11 cellular contexts compared by ENCODE assay signal in the genomic region with DNA sequence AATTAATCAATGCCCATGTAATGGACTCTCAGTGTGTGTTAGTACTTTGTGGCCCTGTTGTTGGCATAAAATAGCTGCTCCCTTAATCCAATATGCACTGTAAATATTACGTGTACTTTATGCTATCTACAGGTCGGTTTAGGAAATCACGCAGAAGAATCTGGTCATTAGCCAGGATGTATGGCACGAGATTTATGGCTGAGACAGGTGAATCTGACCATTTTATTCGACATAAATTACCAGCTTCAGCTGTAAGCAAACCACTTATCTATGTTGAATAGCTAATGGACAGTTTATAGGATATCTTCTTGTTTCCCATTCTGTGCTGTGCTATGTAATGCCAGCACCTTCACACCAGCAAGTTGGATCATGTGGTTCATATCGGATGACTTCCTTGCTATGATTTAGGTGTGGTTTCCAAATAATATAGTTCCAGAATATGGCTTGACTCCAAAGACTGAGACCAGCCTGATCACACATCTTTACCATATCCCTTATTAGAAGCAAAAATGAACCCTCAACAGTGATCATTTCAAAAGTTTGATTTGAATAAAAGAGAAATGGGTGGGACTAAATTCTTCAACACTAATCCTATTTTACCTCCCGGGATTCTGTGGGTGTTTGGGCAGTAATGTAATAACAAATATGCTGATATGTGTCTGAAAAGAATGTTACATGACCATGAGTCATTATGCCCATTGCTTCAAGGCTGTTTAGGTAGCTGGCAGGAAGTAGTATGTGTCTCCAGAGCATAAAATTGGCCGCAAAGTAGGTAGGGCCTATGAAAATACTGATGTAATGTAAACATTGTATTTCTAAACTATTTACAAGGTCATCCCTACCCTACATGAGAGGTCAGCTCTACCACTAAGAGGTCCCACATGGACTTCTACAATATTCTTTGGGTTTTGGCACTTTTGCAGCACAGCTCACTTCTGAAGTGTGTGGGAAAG.
DNase-seq lines count a peak whose midpoint lies in the region; ATAC-seq and TF ChIP-seq lines count a peak whose summit lies in the region.
"Had no signal": no experiment of that assay in that cellular context is flagged by ENCODE, and none has a peak within 500 bp of the region (broad histone marks: within the 10 kb centered on the region; RNA-seq: fewer than 3 reads in every experiment).

No MANE protein-coding gene starts in this region.

- peaks cover 4% of the 10 kb centered on the region for H3K9me3 Mint-ChIP-seq in CD8-positive, alpha-beta T cell

- no peak for TF ChIP-seq CTCF in CD8-positive, alpha-beta T cell (IDR thresholded peaks at IDR 0.05)

- H3K27me3 Mint-ChIP-seq in CD8-positive, alpha-beta T cell (ENCODE audit: low read depth) = peaks cover 10% of the 10 kb centered on the region

- no peaks in the 10 kb centered on the region for H3K4me1 Mint-ChIP-seq in CD8-positive, alpha-beta T cell (ENCODE audit: low read depth)
- H3K4me1 Mint-ChIP-seq: brain had no signal

- CTCF ChIA-PET in CD8-positive, alpha-beta T cell (lab: Charles Lee) = no interaction called here

- no peaks in the 10 kb centered on the region for H3K9me3 ChIP-seq in CD8-positive, alpha-beta T cell (ENCODE audit: low read length)

- no peaks in the 10 kb centered on the region for H3K36me3 ChIP-seq in CD8-positive, alpha-beta T cell (ENCODE audit: insufficient read depth, low read length)

- no peaks in the 10 kb centered on the region for H3K27me3 ChIP-seq in CD8-positive, alpha-beta T cell (ENCODE audit: insufficient read depth, low read length)

- intact Hi-C loops in CD8-positive, alpha-beta T cell (cut with DNase I, micrococcal nuclease) = no loop called here

- POLR2A ChIA-PET in CD8-positive, alpha-beta T cell (lab: Charles Lee) = no interaction called here

- no peak overlapping the region for H3K4me3 Mint-ChIP-seq in CD8-positive, alpha-beta T cell
- H3K4me3 Mint-ChIP-seq: brain had no signal

- DNase-seq in H4 (ENCODE audit: low spot score) = peak; percentile 100
- no peak for DNase-seq in CD8-positive, alpha-beta T cell
- DNase-seq: islet precursor cell, MM.1S had no signal

- no peak overlapping the region for H3K4me3 ChIP-seq in skin epidermis
- no peak overlapping the region for H3K4me3 ChIP-seq in CD8-positive, alpha-beta T cell (ENCODE audit: low read depth, low read length)

- ATAC-seq in esophagus mucosa = peak; percentile 94
- no peak for ATAC-seq in GM21737 (IDR thresholded peaks at IDR 0.05; ENCODE audit: unreplicated experiment)
- ATAC-seq in HG03097 (IDR thresholded peaks at IDR 0.05; ENCODE audit: low FRiP score, unreplicated experiment) = no peak
- no peak for ATAC-seq in CD8-positive, alpha-beta T cell
- ATAC-seq in activated CD4-positive, CD25-positive, alpha-beta regulatory T cell treated with anti-CD3 and anti-CD28 coated beads, Interleukin-2, amount 50 U/mL, for 24 hours = no peak

- no peaks in the 10 kb centered on the region for H3K36me3 Mint-ChIP-seq in CD8-positive, alpha-beta T cell
- H3K36me3 Mint-ChIP-seq: brain had no signal

- H3K27ac ChIP-seq in skin epidermis = peak overlapping the region in 19 of 21 experiments; percentile 6 to 75 (median 56)
- no peak overlapping the region for H3K27ac ChIP-seq in CD8-positive, alpha-beta T cell (ENCODE audit: low read depth, low read length)

- no peaks in the 10 kb centered on the region for H3K4me1 ChIP-seq in CD8-positive, alpha-beta T cell (ENCODE audit: insufficient read depth, low read length)

- no peak overlapping the region for H3K27ac Mint-ChIP-seq in CD8-positive, alpha-beta T cell
- H3K27ac Mint-ChIP-seq: brain had no signal

TF ChIP-seq in PFSK-1, 5 proteins besides CTCF, POLR2A, EP300 and RAD21:
- TF ChIP-seq REST (IDR thresholded peaks at IDR 0.05; ENCODE audit: insufficient read depth in 1 of 2, low read depth in 2 of 2, low read length in 2 of 2) (no peak; a peak in 1 of 4 replicates), POLR2AphosphoS5 (IDR thresholded peaks at IDR 0.05; ENCODE audit: low read depth, low read length) (no peak; the same call in 1 of the 2 replicates), FOXP2 (optimal IDR thresholded peaks at IDR 0.05; ENCODE audit: borderline replicate concordance, extremely low read depth, extremely low read length, insufficient read depth) (peak; percentile 73)
